In the genomic region with DNA sequence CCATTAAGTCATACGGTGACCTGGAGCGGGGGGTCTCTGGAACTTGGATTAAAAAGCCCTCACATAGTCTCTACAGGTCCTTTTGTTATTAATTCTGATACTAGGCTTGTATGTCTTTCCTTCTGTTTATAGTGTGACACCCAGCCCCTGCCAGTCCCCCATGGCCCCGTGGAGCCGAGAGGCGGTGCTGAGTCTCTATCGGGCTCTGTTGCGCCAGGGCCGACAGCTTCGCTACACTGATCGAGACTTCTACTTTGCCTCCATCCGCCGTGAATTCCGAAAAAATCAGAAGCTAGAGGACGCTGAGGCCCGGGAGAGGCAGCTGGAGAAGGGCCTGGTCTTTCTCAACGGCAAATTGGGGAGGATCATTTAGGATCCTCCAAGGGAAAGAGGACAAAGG, we compare ENCODE assay signal across 1 cellular context.
TF ChIP-seq lines count a peak whose summit lies in the region.

No MANE protein-coding gene starts in this region.

TF ChIP-seq in K562, 482 proteins besides CTCF, POLR2A, EP300 and RAD21:
- no peak for TF ChIP-seq SLC30A9 (CRISPR knock-in tag; IDR thresholded peaks at IDR 0.05)
- no peak for TF ChIP-seq ZNF174 (CRISPR knock-in tag; IDR thresholded peaks at IDR 0.05)
- TF ChIP-seq U2AF1 (optimal IDR thresholded peaks at IDR 0.05; ENCODE audit: low read depth, low read length) = no peak
- no peak for TF ChIP-seq ZNF639 (CRISPR knock-in tag; conservative IDR thresholded peaks at IDR 0.05 in 1 of 2, IDR thresholded peaks at IDR 0.05 in 1 of 2)
- TF ChIP-seq HEY1 (CRISPR knock-in tag; IDR thresholded peaks at IDR 0.05; ENCODE audit: borderline replicate concordance) = no peak
- no peak for TF ChIP-seq GTF3C2 (IDR thresholded peaks at IDR 0.05; ENCODE audit: borderline replicate concordance, extremely low read depth, insufficient read length)
- TF ChIP-seq ZNF146 (CRISPR knock-in tag; IDR thresholded peaks at IDR 0.05; ENCODE audit: unreplicated experiment) = no peak
- no peak for TF ChIP-seq FIP1L1 (IDR thresholded peaks at IDR 0.05; ENCODE audit: low read depth, low read length, poor library complexity, severe bottlenecking)
- TF ChIP-seq YY1 (IDR thresholded peaks at IDR 0.05; ENCODE audit: borderline replicate concordance in 1 of 3, control insufficient read depth in 1 of 3, extremely low read depth in 1 of 3, insufficient read depth in 3 of 3, insufficient read length in 1 of 3, insufficient replicate concordance in 2 of 3, low read depth in 1 of 3, low read length in 2 of 3) = no peak
- TF ChIP-seq THRAP3 (IDR thresholded peaks at IDR 0.05; ENCODE audit: borderline replicate concordance) = no peak
- no peak for TF ChIP-seq ZNF717 (CRISPR knock-in tag; IDR thresholded peaks at IDR 0.05)
- no peak for TF ChIP-seq SETDB1 (IDR thresholded peaks at IDR 0.05; ENCODE audit: low read length)
- TF ChIP-seq TFE3 (CRISPR knock-in tag; IDR thresholded peaks at IDR 0.05) = no peak
- TF ChIP-seq SMARCA4 (IDR thresholded peaks at IDR 0.05) = no peak
- TF ChIP-seq REST (CRISPR knock-in tag; IDR thresholded peaks at IDR 0.05; ENCODE audit: low read depth) = no peak
- TF ChIP-seq RBBP5 (IDR thresholded peaks at IDR 0.05; ENCODE audit: borderline replicate concordance, insufficient read depth, low read length, poor library complexity, severe bottlenecking) = no peak
- TF ChIP-seq GATAD2B (IDR thresholded peaks at IDR 0.05; ENCODE audit: borderline replicate concordance) = no peak
- no peak for TF ChIP-seq SAP30 (IDR thresholded peaks at IDR 0.05; ENCODE audit: borderline replicate concordance, insufficient read depth, low read depth, low read length, poor library complexity, severe bottlenecking)
- no peak for TF ChIP-seq KLF6 (CRISPR knock-in tag; IDR thresholded peaks at IDR 0.05; ENCODE audit: borderline replicate concordance)
